In the genomic region with DNA sequence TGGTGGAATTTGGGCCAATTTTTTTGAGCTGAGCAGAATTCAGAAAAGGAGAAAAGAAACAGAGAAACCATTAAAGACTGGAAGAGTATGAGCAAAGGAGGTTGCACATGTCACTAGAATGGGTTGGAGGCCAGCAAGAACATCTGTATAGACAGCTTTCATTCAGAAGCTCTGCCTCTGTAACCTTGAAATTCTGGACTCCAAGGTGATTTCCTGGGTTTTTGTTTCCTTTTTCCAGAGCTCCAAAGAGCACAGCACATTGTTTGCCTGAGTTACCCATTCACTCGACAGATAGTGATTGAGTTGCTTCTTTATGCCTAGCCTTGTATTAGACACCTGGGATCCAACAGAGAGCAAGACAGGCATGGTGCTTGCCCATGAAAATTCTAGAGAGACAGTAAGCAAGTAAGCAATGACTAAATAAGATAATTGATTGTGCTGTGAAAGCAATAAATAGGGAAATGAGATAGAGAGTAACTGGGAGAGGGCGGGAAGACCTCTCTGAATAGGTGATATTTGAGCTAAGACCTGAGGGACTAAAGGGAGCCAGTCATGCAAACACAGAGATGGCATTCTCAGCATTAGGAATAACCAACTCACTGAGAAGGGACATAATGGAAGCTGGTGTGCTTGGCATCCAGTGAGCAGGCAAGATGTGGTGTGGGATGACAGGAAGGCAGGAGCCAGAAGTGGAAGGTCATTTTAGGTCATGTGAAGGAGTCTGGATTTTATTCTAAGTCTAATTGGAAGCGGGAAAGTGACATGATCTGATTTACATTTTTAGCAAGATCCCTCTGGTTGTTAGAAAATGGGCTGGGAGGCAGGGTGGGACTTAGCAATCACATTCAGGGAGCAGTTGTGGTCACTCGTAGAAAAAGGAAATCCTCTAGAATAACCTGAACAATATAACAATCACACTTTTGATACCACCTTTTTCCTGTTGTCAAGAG, we compare ENCODE assay signal across 1 cellular context.
TF ChIP-seq lines count a peak whose summit lies in the region.

No MANE protein-coding gene starts in this region.

TF ChIP-seq in HepG2, 621 proteins besides CTCF, POLR2A, EP300 and RAD21 (continued from another document and continues in another):
- TF ChIP-seq, protein P1, sequence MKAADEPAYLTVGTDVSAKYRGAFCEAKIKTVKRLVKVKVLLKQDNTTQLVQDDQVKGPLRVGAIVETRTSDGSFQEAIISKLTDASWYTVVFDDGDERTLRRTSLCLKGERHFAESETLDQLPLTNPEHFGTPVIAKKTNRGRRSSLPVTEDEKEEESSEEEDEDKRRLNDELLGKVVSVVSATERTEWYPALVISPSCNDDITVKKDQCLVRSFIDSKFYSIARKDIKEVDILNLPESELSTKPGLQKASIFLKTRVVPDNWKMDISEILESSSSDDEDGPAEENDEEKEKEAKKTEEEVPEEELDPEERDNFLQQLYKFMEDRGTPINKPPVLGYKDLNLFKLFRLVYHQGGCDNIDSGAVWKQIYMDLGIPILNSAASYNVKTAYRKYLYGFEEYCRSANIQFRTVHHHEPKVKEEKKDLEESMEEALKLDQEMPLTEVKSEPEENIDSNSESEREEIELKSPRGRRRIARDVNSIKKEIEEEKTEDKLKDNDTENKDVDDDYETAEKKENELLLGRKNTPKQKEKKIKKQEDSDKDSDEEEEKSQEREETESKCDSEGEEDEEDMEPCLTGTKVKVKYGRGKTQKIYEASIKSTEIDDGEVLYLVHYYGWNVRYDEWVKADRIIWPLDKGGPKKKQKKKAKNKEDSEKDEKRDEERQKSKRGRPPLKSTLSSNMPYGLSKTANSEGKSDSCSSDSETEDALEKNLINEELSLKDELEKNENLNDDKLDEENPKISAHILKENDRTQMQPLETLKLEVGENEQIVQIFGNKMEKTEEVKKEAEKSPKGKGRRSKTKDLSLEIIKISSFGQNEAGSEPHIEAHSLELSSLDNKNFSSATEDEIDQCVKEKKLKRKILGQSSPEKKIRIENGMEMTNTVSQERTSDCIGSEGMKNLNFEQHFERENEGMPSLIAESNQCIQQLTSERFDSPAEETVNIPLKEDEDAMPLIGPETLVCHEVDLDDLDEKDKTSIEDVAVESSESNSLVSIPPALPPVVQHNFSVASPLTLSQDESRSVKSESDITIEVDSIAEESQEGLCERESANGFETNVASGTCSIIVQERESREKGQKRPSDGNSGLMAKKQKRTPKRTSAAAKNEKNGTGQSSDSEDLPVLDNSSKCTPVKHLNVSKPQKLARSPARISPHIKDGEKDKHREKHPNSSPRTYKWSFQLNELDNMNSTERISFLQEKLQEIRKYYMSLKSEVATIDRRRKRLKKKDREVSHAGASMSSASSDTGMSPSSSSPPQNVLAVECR (CRISPR knock-in tag; IDR thresholded peaks at IDR 0.05; ENCODE audit: borderline replicate concordance), result peak; percentile 35; the same call in 1 of the 2 replicates
- TF ChIP-seq SRSF4 (IDR thresholded peaks at IDR 0.05; ENCODE audit: low read depth, low read length, poor library complexity, severe bottlenecking) (no peak), NFKB2 (CRISPR knock-in tag; IDR thresholded peaks at IDR 0.05; ENCODE audit: borderline replicate concordance) (no peak), ZBTB3 (CRISPR knock-in tag; IDR thresholded peaks at IDR 0.05; ENCODE audit: borderline replicate concordance, low read depth) (no peak), GTF2F1 (IDR thresholded peaks at IDR 0.05; ENCODE audit: low read length) (no peak), MYNN (CRISPR knock-in tag; IDR thresholded peaks at IDR 0.05; ENCODE audit: low read depth) (no peak), TBL1XR1 (IDR thresholded peaks at IDR 0.05; ENCODE audit: borderline replicate concordance, low read length, partially characterized antibody) (no peak), HOXA9 (CRISPR knock-in tag; IDR thresholded peaks at IDR 0.05; ENCODE audit: borderline replicate concordance) (no peak), ZMYM3 (CRISPR knock-in tag; IDR thresholded peaks at IDR 0.05) (peak; percentile 48; the same call in 1 of the 2 replicates), ZNF782 (CRISPR knock-in tag; IDR thresholded peaks at IDR 0.05; ENCODE audit: borderline replicate concordance) (no peak), ZNF335 (CRISPR knock-in tag; IDR thresholded peaks at IDR 0.05) (no peak), FOXO1 (CRISPR knock-in tag; IDR thresholded peaks at IDR 0.05) (peak; percentile 41; the same call in 1 of the 2 replicates), SP2 (CRISPR knock-in tag; IDR thresholded peaks at IDR 0.05) (no peak), TAF1 (CRISPR knock-in tag; IDR thresholded peaks at IDR 0.05) (peak; percentile 60; the same call in 1 of the 2 replicates), ZNF792 (CRISPR knock-in tag; IDR thresholded peaks at IDR 0.05) (peak; percentile 82; the same call in 1 of the 2 replicates), XBP1 (CRISPR knock-in tag; IDR thresholded peaks at IDR 0.05) (no peak), HHEX (CRISPR knock-in tag; IDR thresholded peaks at IDR 0.05) (no peak), CCDC6 (CRISPR knock-in tag; IDR thresholded peaks at IDR 0.05) (no peak), ZC3H13 (CRISPR knock-in tag; IDR thresholded peaks at IDR 0.05) (no peak), POLR2AphosphoS2 (IDR thresholded peaks at IDR 0.05; ENCODE audit: low read depth, low read length) (no peak), KLF9 (CRISPR knock-in tag; IDR thresholded peaks at IDR 0.05; ENCODE audit: low read depth) (no peak), ZFP41 (CRISPR knock-in tag; IDR thresholded peaks at IDR 0.05; ENCODE audit: borderline replicate concordance) (no peak), ZNF619 (CRISPR knock-in tag; IDR thresholded peaks at IDR 0.05) (no peak), PHF8 (CRISPR knock-in tag; IDR thresholded peaks at IDR 0.05) (no peak), ONECUT2 (CRISPR knock-in tag; IDR thresholded peaks at IDR 0.05) (no peak), SATB2 (CRISPR knock-in tag; IDR thresholded peaks at IDR 0.05) (0 out of 2 replicates have a peak, but pooled peaks have one; percentile 76), ZNF251 (CRISPR knock-in tag; IDR thresholded peaks at IDR 0.05) (no peak), ZNF496 (CRISPR knock-in tag; IDR thresholded peaks at IDR 0.05; ENCODE audit: insufficient replicate concordance) (no peak), FOXJ3 (CRISPR knock-in tag; IDR thresholded peaks at IDR 0.05; ENCODE audit: borderline replicate concordance) (peak; percentile 75; the same call in 1 of the 2 replicates), HNF4A (CRISPR knock-in tag; IDR thresholded peaks at IDR 0.05) (peak; percentile 89), SOX5 (CRISPR knock-in tag; IDR thresholded peaks at IDR 0.05; ENCODE audit: borderline replicate concordance) (peak; percentile 88; the same call in 1 of the 2 replicates)
- TF ChIP-seq, protein P2, sequence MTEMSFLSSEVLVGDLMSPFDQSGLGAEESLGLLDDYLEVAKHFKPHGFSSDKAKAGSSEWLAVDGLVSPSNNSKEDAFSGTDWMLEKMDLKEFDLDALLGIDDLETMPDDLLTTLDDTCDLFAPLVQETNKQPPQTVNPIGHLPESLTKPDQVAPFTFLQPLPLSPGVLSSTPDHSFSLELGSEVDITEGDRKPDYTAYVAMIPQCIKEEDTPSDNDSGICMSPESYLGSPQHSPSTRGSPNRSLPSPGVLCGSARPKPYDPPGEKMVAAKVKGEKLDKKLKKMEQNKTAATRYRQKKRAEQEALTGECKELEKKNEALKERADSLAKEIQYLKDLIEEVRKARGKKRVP (CRISPR knock-in tag; IDR thresholded peaks at IDR 0.05), result no peak
- TF ChIP-seq, protein P3, sequence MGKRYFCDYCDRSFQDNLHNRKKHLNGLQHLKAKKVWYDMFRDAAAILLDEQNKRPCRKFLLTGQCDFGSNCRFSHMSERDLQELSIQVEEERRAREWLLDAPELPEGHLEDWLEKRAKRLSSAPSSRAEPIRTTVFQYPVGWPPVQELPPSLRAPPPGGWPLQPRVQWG (CRISPR knock-in tag; IDR thresholded peaks at IDR 0.05; ENCODE audit: borderline replicate concordance, low read depth), result no peak
- TF ChIP-seq, protein P4, sequence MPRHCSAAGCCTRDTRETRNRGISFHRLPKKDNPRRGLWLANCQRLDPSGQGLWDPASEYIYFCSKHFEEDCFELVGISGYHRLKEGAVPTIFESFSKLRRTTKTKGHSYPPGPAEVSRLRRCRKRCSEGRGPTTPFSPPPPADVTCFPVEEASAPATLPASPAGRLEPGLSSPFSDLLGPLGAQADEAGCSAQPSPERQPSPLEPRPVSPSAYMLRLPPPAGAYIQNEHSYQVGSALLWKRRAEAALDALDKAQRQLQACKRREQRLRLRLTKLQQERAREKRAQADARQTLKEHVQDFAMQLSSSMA (CRISPR knock-in tag; IDR thresholded peaks at IDR 0.05), result no peak
- TF ChIP-seq, protein P5, sequence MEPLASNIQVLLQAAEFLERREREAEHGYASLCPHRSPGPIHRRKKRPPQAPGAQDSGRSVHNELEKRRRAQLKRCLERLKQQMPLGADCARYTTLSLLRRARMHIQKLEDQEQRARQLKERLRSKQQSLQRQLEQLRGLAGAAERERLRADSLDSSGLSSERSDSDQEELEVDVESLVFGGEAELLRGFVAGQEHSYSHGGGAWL (CRISPR knock-in tag; IDR thresholded peaks at IDR 0.05), result no peak
- TF ChIP-seq, protein P6, sequence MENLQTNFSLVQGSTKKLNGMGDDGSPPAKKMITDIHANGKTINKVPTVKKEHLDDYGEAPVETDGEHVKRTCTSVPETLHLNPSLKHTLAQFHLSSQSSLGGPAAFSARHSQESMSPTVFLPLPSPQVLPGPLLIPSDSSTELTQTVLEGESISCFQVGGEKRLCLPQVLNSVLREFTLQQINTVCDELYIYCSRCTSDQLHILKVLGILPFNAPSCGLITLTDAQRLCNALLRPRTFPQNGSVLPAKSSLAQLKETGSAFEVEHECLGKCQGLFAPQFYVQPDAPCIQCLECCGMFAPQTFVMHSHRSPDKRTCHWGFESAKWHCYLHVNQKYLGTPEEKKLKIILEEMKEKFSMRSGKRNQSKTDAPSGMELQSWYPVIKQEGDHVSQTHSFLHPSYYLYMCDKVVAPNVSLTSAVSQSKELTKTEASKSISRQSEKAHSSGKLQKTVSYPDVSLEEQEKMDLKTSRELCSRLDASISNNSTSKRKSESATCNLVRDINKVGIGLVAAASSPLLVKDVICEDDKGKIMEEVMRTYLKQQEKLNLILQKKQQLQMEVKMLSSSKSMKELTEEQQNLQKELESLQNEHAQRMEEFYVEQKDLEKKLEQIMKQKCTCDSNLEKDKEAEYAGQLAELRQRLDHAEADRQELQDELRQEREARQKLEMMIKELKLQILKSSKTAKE (CRISPR knock-in tag; IDR thresholded peaks at IDR 0.05; ENCODE audit: borderline replicate concordance), result no peak
- TF ChIP-seq, protein P7, sequence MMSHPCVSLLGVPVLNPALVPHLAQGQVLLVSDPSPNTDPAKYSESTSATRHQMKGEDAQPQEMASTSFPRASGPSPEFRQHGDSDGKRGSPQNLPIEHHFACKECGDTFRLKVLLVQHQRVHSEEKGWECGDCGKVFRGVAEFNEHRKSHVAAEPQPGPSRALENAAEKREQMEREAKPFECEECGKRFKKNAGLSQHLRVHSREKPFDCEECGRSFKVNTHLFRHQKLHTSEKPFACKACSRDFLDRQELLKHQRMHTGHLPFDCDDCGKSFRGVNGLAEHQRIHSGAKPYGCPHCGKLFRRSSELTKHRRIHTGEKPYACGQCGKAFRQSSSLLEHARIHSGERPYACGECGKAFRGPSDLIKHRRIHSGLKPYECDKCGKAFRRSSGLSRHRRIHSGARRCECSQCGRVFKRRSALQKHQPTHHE (CRISPR knock-in tag; IDR thresholded peaks at IDR 0.05; ENCODE audit: borderline replicate concordance), result peak; percentile 52; the same call in 1 of the 2 replicates
- TF ChIP-seq, protein P8, sequence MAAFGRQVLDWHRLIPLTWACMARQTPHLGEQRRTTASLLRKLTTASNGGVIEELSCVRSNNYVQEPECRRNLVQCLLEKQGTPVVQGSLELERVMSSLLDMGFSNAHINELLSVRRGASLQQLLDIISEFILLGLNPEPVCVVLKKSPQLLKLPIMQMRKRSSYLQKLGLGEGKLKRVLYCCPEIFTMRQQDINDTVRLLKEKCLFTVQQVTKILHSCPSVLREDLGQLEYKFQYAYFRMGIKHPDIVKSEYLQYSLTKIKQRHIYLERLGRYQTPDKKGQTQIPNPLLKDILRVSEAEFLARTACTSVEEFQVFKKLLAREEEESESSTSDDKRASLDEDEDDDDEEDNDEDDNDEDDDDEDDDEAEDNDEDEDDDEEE (CRISPR knock-in tag; IDR thresholded peaks at IDR 0.05), result no peak
- TF ChIP-seq, protein P9, sequence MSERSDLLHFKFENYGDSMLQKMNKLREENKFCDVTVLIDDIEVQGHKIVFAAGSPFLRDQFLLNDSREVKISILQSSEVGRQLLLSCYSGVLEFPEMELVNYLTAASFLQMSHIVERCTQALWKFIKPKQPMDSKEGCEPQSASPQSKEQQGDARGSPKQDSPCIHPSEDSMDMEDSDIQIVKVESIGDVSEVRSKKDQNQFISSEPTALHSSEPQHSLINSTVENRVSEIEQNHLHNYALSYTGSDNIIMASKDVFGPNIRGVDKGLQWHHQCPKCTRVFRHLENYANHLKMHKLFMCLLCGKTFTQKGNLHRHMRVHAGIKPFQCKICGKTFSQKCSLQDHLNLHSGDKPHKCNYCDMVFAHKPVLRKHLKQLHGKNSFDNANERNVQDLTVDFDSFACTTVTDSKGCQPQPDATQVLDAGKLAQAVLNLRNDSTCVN (CRISPR knock-in tag; IDR thresholded peaks at IDR 0.05; ENCODE audit: borderline replicate concordance), result peak; percentile 98
- TF ChIP-seq, protein P10, sequence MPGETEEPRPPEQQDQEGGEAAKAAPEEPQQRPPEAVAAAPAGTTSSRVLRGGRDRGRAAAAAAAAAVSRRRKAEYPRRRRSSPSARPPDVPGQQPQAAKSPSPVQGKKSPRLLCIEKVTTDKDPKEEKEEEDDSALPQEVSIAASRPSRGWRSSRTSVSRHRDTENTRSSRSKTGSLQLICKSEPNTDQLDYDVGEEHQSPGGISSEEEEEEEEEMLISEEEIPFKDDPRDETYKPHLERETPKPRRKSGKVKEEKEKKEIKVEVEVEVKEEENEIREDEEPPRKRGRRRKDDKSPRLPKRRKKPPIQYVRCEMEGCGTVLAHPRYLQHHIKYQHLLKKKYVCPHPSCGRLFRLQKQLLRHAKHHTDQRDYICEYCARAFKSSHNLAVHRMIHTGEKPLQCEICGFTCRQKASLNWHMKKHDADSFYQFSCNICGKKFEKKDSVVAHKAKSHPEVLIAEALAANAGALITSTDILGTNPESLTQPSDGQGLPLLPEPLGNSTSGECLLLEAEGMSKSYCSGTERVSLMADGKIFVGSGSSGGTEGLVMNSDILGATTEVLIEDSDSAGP (CRISPR knock-in tag; IDR thresholded peaks at IDR 0.05; ENCODE audit: borderline replicate concordance), result no peak
